ENCODE assay signal across 8 cellular contexts in the genomic region with DNA sequence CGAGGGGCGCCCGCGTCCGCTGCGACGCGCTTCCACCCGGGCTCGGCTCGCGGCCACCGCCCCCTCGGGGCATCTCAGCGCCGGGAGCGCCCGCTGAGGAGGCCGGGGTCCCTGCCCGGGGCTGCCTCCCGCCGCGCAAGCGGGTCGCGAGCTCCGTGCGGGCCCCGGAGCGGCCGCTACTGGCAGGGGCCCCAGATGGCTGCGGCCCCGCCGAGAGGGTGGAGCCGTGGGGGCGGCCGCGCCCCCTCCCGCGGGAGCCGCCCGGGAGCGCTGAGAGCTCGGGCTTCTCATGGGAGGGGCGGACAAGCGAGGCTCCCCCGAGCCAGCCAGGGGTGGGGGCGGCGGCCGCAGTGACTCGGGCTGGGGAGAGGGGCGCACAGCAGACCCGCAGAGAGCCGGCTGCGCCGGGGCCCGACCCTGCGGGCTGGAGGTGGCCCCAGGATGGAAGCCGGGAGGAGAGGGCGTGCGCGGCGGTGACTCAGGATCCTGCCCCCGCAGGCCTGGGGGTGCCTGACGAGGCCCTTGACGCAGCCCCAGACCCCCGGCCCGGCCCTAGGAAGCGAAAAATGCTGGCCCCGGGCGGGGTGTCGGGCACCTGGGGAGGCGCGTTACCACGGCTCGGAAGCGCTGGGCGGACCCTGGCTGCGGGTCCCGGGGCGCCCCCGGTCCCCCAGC. TPM values are rescaled to one million over a fixed set of nuclear protein-coding genes. Genes with fewer than 3 reads are reported as not detected.
DNase-seq lines count a peak whose midpoint lies in the region; ATAC-seq, FAIRE-seq and TF ChIP-seq lines count a peak whose summit lies in the region.

No MANE protein-coding gene starts in this region.

- TF ChIP-seq RAD21 in GM12878 (IDR thresholded peaks at IDR 0.05; ENCODE audit: insufficient read depth, low read depth, low read length) = no peak

- TF ChIP-seq POLR2A in H54 (IDR thresholded peaks at IDR 0.05; ENCODE audit: low read depth, low read length) (peak; percentile 57; the same call in 1 of the 2 replicates), GM12878 (IDR thresholded peaks at IDR 0.05; ENCODE audit: low read depth, low read length) (no peak)

- CTCF ChIA-PET in GM10248 (lab: Yijun Ruan, JAX) = interaction anchor here (0.7 to 3.6 kb wide), 9 partner anchors 10 to 382 kb away, joined by 3 to 27 read pairs (median 4); a partner anchor contains a TSS
- CTCF ChIA-PET in PC-3 (lab: Charles Lee) = interaction anchor here (0.6 to 0.7 kb wide), 2 partner anchors 177 to 193 kb away, joined by 3 to 5 read pairs; no protein-coding TSS in a partner anchor
- CTCF ChIA-PET in GM12878 (lab: Yijun Ruan, JAX) = interaction anchor here (1.2 to 4.4 kb wide), 6 partner anchors 13 to 382 kb away, joined by 3 to 18 read pairs (median 4); no protein-coding TSS in a partner anchor

- TF ChIP-seq CTCF in GM10248 (IDR thresholded peaks at IDR 0.05; ENCODE audit: control extremely low read depth, extremely low read depth, low read depth, missing control alignments) (no peak), PC-3 (conservative IDR thresholded peaks at IDR 0.05; ENCODE audit: low read depth, low read length) (no peak), GM12878 (IDR thresholded peaks at IDR 0.05 in 2 of 3, conservative IDR thresholded peaks at IDR 0.05 in 1 of 3; ENCODE audit: control insufficient read depth in 2 of 3, extremely low read depth in 1 of 3, insufficient read depth in 1 of 3, low read depth in 3 of 3, low read length in 3 of 3) (no peak)

- H3K4me2 ChIP-seq in PC-3 (ENCODE audit: low read length) (peak overlapping the region; percentile 83), GM12878 (ENCODE audit: control insufficient read depth, insufficient read depth) (peak overlapping the region; percentile 82)

- intact Hi-C loops in PC-3 (cut with micrococcal nuclease) = loop anchor here (5.0 to 10.0 kb wide), 2 partner anchors 178 to 376 kb away; no protein-coding TSS in a partner anchor
- intact Hi-C loops in GM12878 (cut with micrococcal nuclease; ENCODE audit: unreplicated experiment) = loop anchor here (5.0 kb wide), 2 partner anchors 68 to 183 kb away; a partner anchor contains a TSS

- H3K27me3 ChIP-seq in PC-3 (ENCODE audit: low read length) (no peaks in the 10 kb centered on the region), GM12878 (replicated peaks in 1 of 2; ENCODE audit: control insufficient read depth in 2 of 2, insufficient read depth in 2 of 2, low read length in 1 of 2) (peaks cover 3 to 4% of the 10 kb centered on the region in 2 experiments)

- 3% methylated on average over 55 of the region's 82 CpGs for WGBS in GM12878 (ENCODE audit: insufficient coverage, insufficient replicate concordance, low lambda C conversion rate, missing lambda C conversion rate)

- H3K9ac ChIP-seq in PC-3 (ENCODE audit: low read length) = peak overlapping the region; percentile 48; the same call in 1 of the 2 replicates
- H3K9ac ChIP-seq in GM12878 (ENCODE audit: control insufficient read depth, insufficient read depth, low read length) = peak overlapping the region; percentile 48; the same call in 1 of the 2 replicates

- H3K79me2 ChIP-seq in PC-3 (ENCODE audit: low read length) (peaks cover 21% of the 10 kb centered on the region), GM12878 (ENCODE audit: control insufficient read depth, insufficient read depth, low read length) (no peaks in the 10 kb centered on the region; the same call in 1 of the 2 replicates)

- SMC1A ChIA-PET in GM12878 (lab: Charles Lee; ENCODE audit: uncharacterized antibody, unreplicated experiment) = interaction anchor here (0.9 to 3.0 kb wide), 2 partner anchors 69 to 176 kb away, joined by 3 to 12 read pairs; a partner anchor contains a TSS

- in situ Hi-C loops in GM12878 (cut with MboI) = no loop called here

- DNase-seq in GM10248 (ENCODE audit: extremely low spot score) = peak; percentile 69
- DNase-seq in H54 (ENCODE audit: insufficient read length, low spot score) = peak; percentile 63
- peak; percentile 46 for DNase-seq in PC-3
- no peak for DNase-seq in GM12878 (ENCODE audit: low read depth, low spot score)
- DNase-seq in islet precursor cell = peak; percentile 68
- peak; percentile 27 for DNase-seq in stimulated activated CD4-positive, alpha-beta T cell treated with anti-CD3 and anti-CD28 coated beads, Interleukin-4, amount 100 ng/mL, for 24 hours
- no peak for DNase-seq in middle frontal gyrus (ENCODE audit: extremely low spot score, low spot score)
- no peak for DNase-seq in SHP77 (lab: John Stamatoyannopoulos, UW)

- peak; percentile 37 for ATAC-seq in PC-3
- peak; percentile 63 for ATAC-seq in GM12878

- H4K20me1 ChIP-seq in PC-3 (ENCODE audit: low read length) (peaks cover 13% of the 10 kb centered on the region), GM12878 (ENCODE audit: control insufficient read depth, insufficient read depth) (peaks cover 5% of the 10 kb centered on the region; the same call in 1 of the 2 replicates)

- H3K9me2 ChIP-seq in PC-3 (replicated peaks; ENCODE audit: low read length) = no peaks in the 10 kb centered on the region

- H2AFZ ChIP-seq in PC-3 (ENCODE audit: low read length) = peak overlapping the region; percentile 87
- H2AFZ ChIP-seq in GM12878 (ENCODE audit: control insufficient read depth, low read depth, low read length) = peak overlapping the region; percentile 79

- BruUV-seq in PC-3 (replicated peaks; lab: Mats Ljungman, UMichigan) (no TSS peak), GM12878 (replicated peaks; lab: Mats Ljungman, UMichigan) (no TSS peak)

- H3K36me3 ChIP-seq in PC-3 (ENCODE audit: low read depth, low read length) (no peaks in the 10 kb centered on the region), GM12878 (ENCODE audit: control insufficient read depth in 2 of 2, insufficient read depth in 2 of 2, low read length in 1 of 2) (no peaks in the 10 kb centered on the region; a peak in 1 of 4 replicates)

- peaks cover 7% of the 10 kb centered on the region for H3F3A ChIP-seq in PC-3 (ENCODE audit: low read length, unreplicated experiment)

- H3K4me1 ChIP-seq in PC-3 (ENCODE audit: insufficient read depth, low read length) (peaks cover 9% of the 10 kb centered on the region; the same call in 1 of the 2 replicates), GM12878 (ENCODE audit: control insufficient read depth, insufficient read depth, low read length) (peaks cover 8% of the 10 kb centered on the region; the same call in 1 of the 2 replicates)

- no peak overlapping the region for H3K27ac ChIP-seq in PC-3 (ENCODE audit: low read length)
- H3K27ac ChIP-seq in GM12878 (ENCODE audit: control insufficient read depth, insufficient read depth) = no peak overlapping the region

- no peak for FAIRE-seq in H54 (lab: Jason Lieb, UNC)
- FAIRE-seq in GM12878 (lab: Jason Lieb, UNC) = no peak

- POLR2A ChIA-PET in GM10248 (lab: Yijun Ruan, JAX) = no interaction called here
- POLR2A ChIA-PET in PC-3 (lab: Charles Lee; ENCODE audit: unreplicated experiment) = no interaction called here
- POLR2A ChIA-PET in GM12878 (lab: Charles Lee) = no interaction called here

- H3K4me3 ChIP-seq in PC-3 (ENCODE audit: low read length) (peak overlapping the region; percentile 85), GM12878 (peak overlapping the region; percentile 68)

- TF ChIP-seq EP300 in GM12878 (IDR thresholded peaks at IDR 0.05; ENCODE audit: borderline replicate concordance in 1 of 2, control insufficient read depth in 1 of 2, low read depth in 2 of 2, low read length in 2 of 2) = no peak

- H3K9me3 ChIP-seq in PC-3 (ENCODE audit: low read length) (no peaks in the 10 kb centered on the region), GM12878 (replicated peaks; ENCODE audit: control insufficient read depth, insufficient read depth, low read length) (no peaks in the 10 kb centered on the region)

- RAD21 ChIA-PET in GM12878 (lab: Charles Lee; ENCODE audit: unreplicated experiment) = interaction anchor here (0.5 to 2.5 kb wide), 4 partner anchors 41 to 177 kb away, joined by 3 to 14 read pairs (median 4); no protein-coding TSS in a partner anchor

RNA-seq across cellular contexts. Expression of a gene that starts 0.6 kb away (rescaled TPM):
- total RNA-seq in PC-3 (2014; rRNA removed) (15.1 and 29.5 TPM in 2 replicates), GM12878 (2014; rRNA removed) (5.5 and 5.6 TPM in 2 replicates), GM12878 (2014; rRNA removed; fragmentation: Illumina TruSeq; extraction: Trizol) (2.3 and 2.4 TPM in 2 replicates), GM12878 (2021) (7.3 and 7.9 TPM in 2 replicates)
- total RNA-seq in GM12878 (2013; cell fraction: nucleolus; rRNA removed) = 3.7 and 4.8 TPM in 2 replicates
- polyA plus RNA-seq in GM12878 (2011; ENCODE audit: low read depth) = 1.1 TPM
- polyA plus RNA-seq in GM12878 (2011; rRNA removed) (2.5 and 2.6 TPM in 2 replicates), GM12878 (2014; fragmentation: Illumina TruSeq; extraction: Trizol) (2.0 and 2.2 TPM in 2 replicates), GM12878 (2014; fragmentation: Nextera tagmentation; extraction: Ambion mirVana) (under 1 TPM; 0.39 to 0.99 TPM), GM12878 (2014; rRNA removed) (4.4 and 5.5 TPM in 2 replicates), GM12878 (2016; fragmentation: Nextera tagmentation; extraction: Ambion mirVana) (under 1 TPM; 0.40 to 0.43 TPM)
- 1.4 and 2.3 TPM in 2 replicates for polyA plus RNA-seq in GM12878 (2011; cell fraction: cytosol; rRNA removed)
- 8.2 and 12.1 TPM in 2 replicates for polyA plus RNA-seq in GM12878 (2011; cell fraction: nucleus; rRNA removed)
- polyA plus RNA-seq in GM12878 (2012) = 2.5 and 2.8 TPM in 2 replicates
- polyA minus RNA-seq in GM12878 (2011; rRNA and poly(A)+ RNA removed) = 1.6 and 2.0 TPM in 2 replicates
- polyA minus RNA-seq in GM12878 (2011; cell fraction: cytosol; rRNA and poly(A)+ RNA removed) = 1.2 and 2.9 TPM in 2 replicates
- polyA minus RNA-seq in GM12878 (2011; cell fraction: nucleus; rRNA and poly(A)+ RNA removed) = 1.9 and 4.2 TPM in 2 replicates

RNA-seq across cellular contexts. Expression of a gene that starts 44.1 kb away (rescaled TPM):
- 61.5 and 67.2 TPM in 2 replicates for total RNA-seq in PC-3 (2014; rRNA removed)
- total RNA-seq in GM12878 (2013; cell fraction: nucleolus; rRNA removed) = 23.3 and 29.2 TPM in 2 replicates
- 27.5 and 32.6 TPM in 2 replicates for total RNA-seq in GM12878 (2014; rRNA removed)
- total RNA-seq in GM12878 (2014; rRNA removed; fragmentation: Illumina TruSeq; extraction: Trizol) = 17.9 and 22.5 TPM in 2 replicates
- 31.5 and 36.3 TPM in 2 replicates for total RNA-seq in GM12878 (2021)
- 5.0 TPM for polyA plus RNA-seq in GM12878 (2011; ENCODE audit: low read depth)
- polyA plus RNA-seq in GM12878 (2011; rRNA removed) = 11.9 and 19.0 TPM in 2 replicates
- polyA plus RNA-seq in GM12878 (2011; cell fraction: cytosol; rRNA removed) = 25.5 and 40.3 TPM in 2 replicates
- 28.1 and 40.9 TPM in 2 replicates for polyA plus RNA-seq in GM12878 (2011; cell fraction: nucleus; rRNA removed)
- polyA plus RNA-seq in GM12878 (2012) = 16.2 and 23.1 TPM in 2 replicates
- 6.3 and 14.7 TPM in 2 replicates for polyA plus RNA-seq in GM12878 (2014; fragmentation: Illumina TruSeq; extraction: Trizol)
- polyA plus RNA-seq in GM12878 (2014; fragmentation: Nextera tagmentation; extraction: Ambion mirVana) = 1 to 10 TPM; 1.1 to 1.2 TPM
- polyA plus RNA-seq in GM12878 (2014; rRNA removed) = 38.2 and 41.4 TPM in 2 replicates
- polyA plus RNA-seq in GM12878 (2016; fragmentation: Nextera tagmentation; extraction: Ambion mirVana) = 1 to 10 TPM in 1 of 2 experiments, under 1 TPM in 1; 0.88 to 1.2 TPM
- 8.3 and 14.2 TPM in 2 replicates for polyA minus RNA-seq in GM12878 (2011; rRNA and poly(A)+ RNA removed)
- polyA minus RNA-seq in GM12878 (2011; cell fraction: cytosol; rRNA and poly(A)+ RNA removed) = 8.4 and 9.9 TPM in 2 replicates
- polyA minus RNA-seq in GM12878 (2011; cell fraction: nucleus; rRNA and poly(A)+ RNA removed) = 9.6 and 12.7 TPM in 2 replicates

Comparison
In these comparisons a context has a peak if more than half of its experiments do, and no peak if none do; other contexts are left out.
1. DNase-seq: peak in GM10248 (single experiment), H54 (single experiment), PC-3 (single experiment), islet precursor cell (single experiment) and stimulated activated CD4-positive, alpha-beta T cell treated with anti-CD3 and anti-CD28 coated beads, Interleukin-4, amount 100 ng/mL, for 24 hours (single experiment); none in GM12878 (single experiment), middle frontal gyrus (single experiment) and SHP77 (0 of 2).